In genomic region chr15:79981861-79982455, GRCh38 we compare ENCODE assay signal across 14 cellular contexts. TPM values are rescaled to one million over a fixed set of nuclear protein-coding genes. Genes with fewer than 3 reads are reported as not detected.
DNase-seq lines count a peak whose midpoint lies in the region; ATAC-seq and TF ChIP-seq lines count a peak whose summit lies in the region.
"Had no signal": no experiment of that assay in that cellular context is flagged by ENCODE, and none has a peak within 500 bp of the region (broad histone marks: within the 10 kb centered on the region; RNA-seq: fewer than 3 reads in every experiment).

No MANE protein-coding gene starts in this region.

- no peak overlapping the region for H3K27ac Mint-ChIP-seq in stimulated activated naive CD8-positive, alpha-beta T cell treated with anti-CD3 and anti-CD28 coated beads, Interleukin-15, amount 100 ng/mL, for 72 hours
- no peak overlapping the region for H3K27ac Mint-ChIP-seq in activated CD4-positive, alpha-beta T cell treated with anti-CD3 and anti-CD28 coated beads, Interleukin-2, amount 10 ng/mL, durations not matched to agents 24 days and 14 days
- H3K27ac Mint-ChIP-seq in Calu3 (ENCODE audit: unreplicated experiment) = no peak overlapping the region
- H3K27ac Mint-ChIP-seq: natural killer cell treated with Interleukin-12 subunit alpha and Interleukin-12 subunit beta and Interleukin-15 and Interleukin-18, amount 100 ng/mL, for 72 hours had no signal

- H3K27me3 Mint-ChIP-seq in stimulated activated naive CD8-positive, alpha-beta T cell treated with anti-CD3 and anti-CD28 coated beads, Interleukin-15, amount 100 ng/mL, for 72 hours = no peaks in the 10 kb centered on the region
- no peaks in the 10 kb centered on the region for H3K27me3 Mint-ChIP-seq in activated CD4-positive, alpha-beta T cell treated with anti-CD3 and anti-CD28 coated beads, Interleukin-2, amount 10 ng/mL, durations not matched to agents 24 days and 14 days
- peaks cover 27% of the 10 kb centered on the region for H3K27me3 Mint-ChIP-seq in Calu3 (ENCODE audit: unreplicated experiment)
- H3K27me3 Mint-ChIP-seq: natural killer cell treated with Interleukin-12 subunit alpha and Interleukin-12 subunit beta and Interleukin-15 and Interleukin-18, amount 100 ng/mL, for 72 hours had no signal

- no peaks in the 10 kb centered on the region for H3K9me3 Mint-ChIP-seq in stimulated activated naive CD8-positive, alpha-beta T cell treated with anti-CD3 and anti-CD28 coated beads, Interleukin-15, amount 100 ng/mL, for 72 hours
- no peaks in the 10 kb centered on the region for H3K9me3 Mint-ChIP-seq in activated CD4-positive, alpha-beta T cell treated with anti-CD3 and anti-CD28 coated beads, Interleukin-2, amount 10 ng/mL, durations not matched to agents 24 days and 14 days
- H3K9me3 Mint-ChIP-seq in Calu3 (ENCODE audit: low read depth, unreplicated experiment) = peaks cover 5% of the 10 kb centered on the region
- H3K9me3 Mint-ChIP-seq: natural killer cell treated with Interleukin-12 subunit alpha and Interleukin-12 subunit beta and Interleukin-15 and Interleukin-18, amount 100 ng/mL, for 72 hours had no signal

- ATAC-seq in HG03135 (IDR thresholded peaks at IDR 0.05; ENCODE audit: unreplicated experiment) = peak; percentile 39
- peak; percentile 65 for ATAC-seq in stimulated activated naive CD8-positive, alpha-beta T cell treated with anti-CD3 and anti-CD28 coated beads, Interleukin-15, amount 100 ng/mL, for 72 hours
- ATAC-seq: A549 had no signal

- BruUV-seq in Calu3 (replicated peaks; lab: Mats Ljungman, UMichigan) = no TSS peak

- CTCF ChIA-PET in Calu3 (lab: Charles Lee) = no interaction called here

- TF ChIP-seq CTCF in Calu3 (IDR thresholded peaks at IDR 0.05; ENCODE audit: unreplicated experiment) = no peak

- H3K4me3 Mint-ChIP-seq in stimulated activated naive CD8-positive, alpha-beta T cell treated with anti-CD3 and anti-CD28 coated beads, Interleukin-15, amount 100 ng/mL, for 72 hours = no peak overlapping the region
- H3K4me3 Mint-ChIP-seq in activated CD4-positive, alpha-beta T cell treated with anti-CD3 and anti-CD28 coated beads, Interleukin-2, amount 10 ng/mL, durations not matched to agents 24 days and 14 days = no peak overlapping the region
- no peak overlapping the region for H3K4me3 Mint-ChIP-seq in Calu3 (ENCODE audit: low read depth, unreplicated experiment)
- H3K4me3 Mint-ChIP-seq: natural killer cell treated with Interleukin-12 subunit alpha and Interleukin-12 subunit beta and Interleukin-15 and Interleukin-18, amount 100 ng/mL, for 72 hours had no signal

- DNase-seq in NCI-H748 (lab: John Stamatoyannopoulos, UW; ENCODE audit: unreplicated experiment) (peak; percentile 39), NCI-H748 treated with DMSO at 0.1 percent for 48 hours (lab: John Stamatoyannopoulos, UW) (no peak), SIG-M5 treated with dmso at 0.1 percent for 504 hours (lab: John Stamatoyannopoulos, UW; ENCODE audit: unreplicated experiment) (peak; percentile 71), posterior vena cava (ENCODE audit: low spot score) (no peak), Calu3 (no peak)
- no peak for DNase-seq in stimulated activated naive CD8-positive, alpha-beta T cell treated with anti-CD3 and anti-CD28 coated beads, Interleukin-15, amount 100 ng/mL, for 72 hours
- no peak for DNase-seq in activated CD4-positive, alpha-beta T cell treated with anti-CD3 and anti-CD28 coated beads, Interleukin-2, amount 10 ng/mL, durations not matched to agents 24 days and 14 days
- DNase-seq: Right ventricle myocardium superior; stimulated activated CD4-positive, alpha-beta T cell treated with anti-CD3 and anti-CD28 coated beads, Interleukin-1b, Interleukin-23, amount 100 ng/mL, for 48 hours; testis had no signal

- peaks cover 36% of the 10 kb centered on the region for H3K4me1 Mint-ChIP-seq in stimulated activated naive CD8-positive, alpha-beta T cell treated with anti-CD3 and anti-CD28 coated beads, Interleukin-15, amount 100 ng/mL, for 72 hours
- peaks cover 28% of the 10 kb centered on the region for H3K4me1 Mint-ChIP-seq in activated CD4-positive, alpha-beta T cell treated with anti-CD3 and anti-CD28 coated beads, Interleukin-2, amount 10 ng/mL, durations not matched to agents 24 days and 14 days
- H3K4me1 Mint-ChIP-seq in Calu3 (ENCODE audit: low read depth, unreplicated experiment) = no peaks in the 10 kb centered on the region

- no peaks in the 10 kb centered on the region for H3K36me3 Mint-ChIP-seq in activated CD4-positive, alpha-beta T cell treated with anti-CD3 and anti-CD28 coated beads, Interleukin-2, amount 10 ng/mL, durations not matched to agents 24 days and 14 days (ENCODE audit: low read depth)
- H3K36me3 Mint-ChIP-seq in Calu3 (ENCODE audit: insufficient read depth, unreplicated experiment) = no peaks in the 10 kb centered on the region
- H3K36me3 Mint-ChIP-seq: natural killer cell treated with Interleukin-12 subunit alpha and Interleukin-12 subunit beta and Interleukin-15 and Interleukin-18, amount 100 ng/mL, for 72 hours had no signal

- intact Hi-C loops in posterior vena cava (cut with DNase I) (no loop called here), Calu3 (cut with micrococcal nuclease; ENCODE audit: unreplicated experiment) (no loop called here)
- intact Hi-C loops in activated CD4-positive, alpha-beta T cell treated with anti-CD3 and anti-CD28 coated beads, Interleukin-2, amount 10 ng/mL, durations not matched to agents 24 days and 14 days (cut with micrococcal nuclease) = no loop called here

RNA-seq across cellular contexts. Expression of gene BCL2A1, which starts 11.0 kb away (rescaled TPM):
- 1 to 10 TPM; 3.6 to 4.5 TPM for total RNA-seq in posterior vena cava
- total RNA-seq in activated CD4-positive, alpha-beta T cell treated with anti-CD3 and anti-CD28 coated beads, Interleukin-2, amount 10 ng/mL, durations not matched to agents 24 days and 14 days = 110 and 111 TPM in 2 replicates
- not detected in 2 replicates for total RNA-seq in Calu3 (2022)
- total RNA-seq: ascending aorta, testis had no signal

Comparison
In these comparisons a context has a peak if more than half of its experiments do, and no peak if none do; other contexts are left out.
1. DNase-seq: peak in NCI-H748 (single experiment) and SIG-M5 treated with dmso at 0.1 percent for 504 hours (single experiment); none in NCI-H748 treated with DMSO at 0.1 percent for 48 hours (single experiment), stimulated activated naive CD8-positive, alpha-beta T cell treated with anti-CD3 and anti-CD28 coated beads, Interleukin-15, amount 100 ng/mL, for 72 hours (0 of 2), posterior vena cava (single experiment), activated CD4-positive, alpha-beta T cell treated with anti-CD3 and anti-CD28 coated beads, Interleukin-2, amount 10 ng/mL, durations not matched to agents 24 days and 14 days (single experiment) and Calu3 (single experiment).
2. RNA of gene BCL2A1, which starts 11.0 kb away (total RNA-seq): 110 to 111 TPM in activated CD4-positive, alpha-beta T cell treated with anti-CD3 and anti-CD28 coated beads, Interleukin-2, amount 10 ng/mL, durations not matched to agents 24 days and 14 days; 3.6 to 4.5 TPM in posterior vena cava and not detected in Calu3; every median in the first group is over 10 times any median in the second.